ENCODE assay signal across 8 cellular contexts in genomic region chr2:230007931-230008707, GRCh38.
DNase-seq lines count a peak whose midpoint lies in the region; ATAC-seq and TF ChIP-seq lines count a peak whose summit lies in the region.

No MANE protein-coding gene starts in this region.

- WGBS in aorta, 2 donors, result 56 to 58% methylated on average over 12 of the region's 12 CpGs

- no peaks in the 10 kb centered on the region for H3K27me3 Mint-ChIP-seq in T-helper 17 cell

- H3K27me3 ChIP-seq in left ventricle myocardium inferior (ENCODE audit: low read depth) (no peaks in the 10 kb centered on the region), aorta (ENCODE audit: control insufficient read depth in 1 of 2, insufficient read depth in 2 of 2, low read length in 1 of 2) (no peaks in the 10 kb centered on the region)

- H3K4me3 Mint-ChIP-seq in T-helper 17 cell, result no peak overlapping the region

- H3K4me1 ChIP-seq in left ventricle myocardium inferior (peaks cover 6% of the 10 kb centered on the region), aorta (ENCODE audit: control insufficient read depth in 1 of 2, insufficient read depth in 2 of 2, low read length in 2 of 2) (no peaks in the 10 kb centered on the region)

- H3K27ac ChIP-seq in left ventricle myocardium inferior (replicated peaks) (no peak overlapping the region), aorta (ENCODE audit: low read depth in 1 of 2, low read length in 2 of 2) (no peak overlapping the region)

- DNase-seq in ACHN, result peak; percentile 75
- peak; percentile 14 for DNase-seq in NCI-H1105 (lab: John Stamatoyannopoulos, UW)
- peak; percentile 56 to 77 (median 62) for DNase-seq in T-helper 17 cell
- DNase-seq in amniotic epithelial cell (ENCODE audit: low read depth), result peak; percentile 70
- DNase-seq in left ventricle myocardium inferior, result peak; percentile 69
- peak; percentile 33 for DNase-seq in retina
- peak; percentile 81 to 89 for DNase-seq in aorta

- in situ Hi-C loops in ACHN (cut with HindIII; ENCODE audit: low pct_ligation_motif_present, low pct_unique_long_range_greater_than_20kb, low sequenced_read_pairs), result no loop called here

- H3K27ac Mint-ChIP-seq in T-helper 17 cell, result peak overlapping the region; percentile 60

- H3K4me3 ChIP-seq in left ventricle myocardium inferior (peak overlapping the region; percentile 30), aorta (ENCODE audit: low read length in 2 of 2) (no peak overlapping the region)

- H3K9me3 ChIP-seq in T-helper 17 cell (ENCODE audit: control insufficient read depth, low read length, poor library complexity, severe bottlenecking) (no peaks in the 10 kb centered on the region), left ventricle myocardium inferior (replicated peaks) (no peaks in the 10 kb centered on the region), aorta (ENCODE audit: control insufficient read depth, low read length) (no peaks in the 10 kb centered on the region)

- H3K4me1 Mint-ChIP-seq in T-helper 17 cell, result peaks cover 3% of the 10 kb centered on the region

- peak; percentile 60 for ATAC-seq in GM18868 (IDR thresholded peaks at IDR 0.05; ENCODE audit: unreplicated experiment)
- ATAC-seq in T-helper 17 cell, result peak; percentile 72
- peak; percentile 67 for ATAC-seq in aorta (ENCODE audit: low FRiP score)

- intact Hi-C loops in left ventricle myocardium inferior (cut with micrococcal nuclease), result loop anchor here (5.0 to 10.0 kb wide), 2 partner anchors 57 to 604 kb away; partner anchors contain the start of gene SLC16A14
- intact Hi-C loops in aorta (cut with DNase I), result loop anchor here in 1 of 2 donors (2.0 kb wide), 2 partner anchors 153 to 603 kb away; no protein-coding TSS in a partner anchor

- peak; percentile 87 for TF ChIP-seq CTCF in left ventricle myocardium inferior (IDR thresholded peaks at IDR 0.05; ENCODE audit: borderline replicate concordance)

- H3K36me3 Mint-ChIP-seq in T-helper 17 cell (ENCODE audit: low read depth), result peaks cover 5% of the 10 kb centered on the region

- H3K36me3 ChIP-seq in left ventricle myocardium inferior (no peaks in the 10 kb centered on the region), aorta (ENCODE audit: control insufficient read depth in 1 of 2, insufficient read depth in 2 of 2, low read length in 1 of 2) (no peaks in the 10 kb centered on the region)

Comparison
In these comparisons a context has a peak if more than half of its experiments do, and no peak if none do; other contexts are left out.
1. DNase-seq: peak in every context shown above with its lines; median percentile 85 in aorta; 75 in ACHN; 70 in amniotic epithelial cell; 69 in left ventricle myocardium inferior; 62 in T-helper 17 cell; 33 in retina; 14 in NCI-H1105.